6 cellular contexts compared by ENCODE assay signal in the genomic region with DNA sequence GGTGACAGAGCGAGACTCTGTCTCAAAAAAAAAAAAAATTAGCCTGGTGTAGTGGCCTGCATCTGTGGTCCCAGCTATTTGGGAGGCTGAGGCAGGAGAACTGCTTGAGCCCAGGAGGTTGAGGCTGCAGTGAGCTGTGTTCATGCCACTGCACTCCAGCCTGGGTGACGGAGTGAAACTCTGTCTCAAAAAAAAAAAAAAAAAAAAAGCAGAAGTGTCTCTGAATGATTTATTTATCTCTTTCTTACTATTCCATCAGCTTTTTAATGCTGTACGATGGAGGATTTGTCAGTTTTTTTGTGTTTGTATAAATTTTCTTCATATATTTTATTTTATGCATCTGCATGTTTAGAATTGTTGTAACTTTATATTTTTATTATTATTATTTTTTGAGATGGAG. TPM values are rescaled to one million over a fixed set of nuclear protein-coding genes. Genes with fewer than 3 reads are reported as not detected.
"Had no signal": no experiment of that assay in that cellular context is flagged by ENCODE, and none has a peak within 500 bp of the region (broad histone marks: within the 10 kb centered on the region; RNA-seq: fewer than 3 reads in every experiment).

No MANE protein-coding gene starts in this region.

RNA-seq across cellular contexts. Expression of gene CCR4, which starts 33.5 kb away (rescaled TPM):
- total RNA-seq: GM23248, H4, H7, HFFc6, HT1080 had no signal
- polyA plus RNA-seq: GM23248, IgD-negative memory B cell had no signal
